Comparison of ENCODE assay signal across 8 cellular contexts in the genomic region with DNA sequence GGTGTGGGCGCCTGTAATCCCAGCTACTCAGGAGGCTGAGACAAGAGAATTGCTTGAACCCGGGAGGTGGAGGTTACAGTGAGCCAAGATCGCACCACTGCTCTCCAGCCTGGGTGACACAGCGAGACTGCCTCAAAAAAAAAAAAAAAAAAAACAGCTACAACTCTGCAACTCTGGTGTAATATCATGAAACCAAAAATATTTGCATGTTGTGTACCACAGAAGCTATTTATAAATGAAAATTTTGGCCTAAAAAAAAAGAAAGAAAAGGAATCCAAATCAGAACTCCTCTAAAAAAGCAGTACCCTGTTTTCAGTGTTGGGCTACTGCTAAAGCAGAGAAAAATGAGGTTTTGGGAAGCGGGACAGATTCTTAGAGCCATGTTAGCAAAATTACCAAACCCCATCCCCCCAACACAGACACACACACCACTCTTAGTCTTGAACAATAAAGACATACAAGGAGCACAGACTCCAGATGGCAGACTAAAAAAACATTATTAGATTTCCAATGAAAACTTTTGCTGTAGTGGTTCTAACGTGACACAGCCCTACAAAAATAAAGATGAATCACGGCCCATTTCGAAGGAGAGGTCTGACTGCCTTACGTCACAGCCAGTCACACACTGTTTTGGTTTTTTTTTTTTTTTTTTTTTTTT. TPM values are rescaled to one million over a fixed set of nuclear protein-coding genes. Genes with fewer than 3 reads are reported as not detected.
DNase-seq lines count a peak whose midpoint lies in the region; ATAC-seq and TF ChIP-seq lines count a peak whose summit lies in the region.

No MANE protein-coding gene starts in this region.

- peaks cover 7 to 71% (median 53%) of the 10 kb centered on the region in 11 experiments; a peak in 19 of 22 replicates for H3K36me3 ChIP-seq in BLaER1 treated with 17β-estradiol and CSF1 and Interleukin-3, amounts not matched to agents 10 nM and 100 nM
- H3K36me3 ChIP-seq in mucosa of rectum (ENCODE audit: control insufficient read depth in 2 of 2, insufficient read depth in 2 of 2, low read length in 2 of 2) (no peaks in the 10 kb centered on the region), SJCRH30 (no peaks in the 10 kb centered on the region), mucosa of descending colon (ENCODE audit: low read depth) (no peaks in the 10 kb centered on the region), spleen (peaks cover 0 to 4% (median 0%) of the 10 kb centered on the region in 6 donors)

- H4K20me1 ChIP-seq in BLaER1 treated with 17β-estradiol and CSF1 and Interleukin-3, amounts not matched to agents 10 nM and 100 nM, result peaks cover 0 to 48% (median 13%) of the 10 kb centered on the region in 11 experiments; a peak in 11 of 22 replicates

- peak; percentile 14 to 59 for DNase-seq in HL-60 (ENCODE audit: low read depth in 1 of 2, low spot score in 1 of 2)
- DNase-seq in brain pericyte (ENCODE audit: low read depth, low spot score), result peak; percentile 38
- DNase-seq in SJCRH30, result no peak
- DNase-seq in mucosa of descending colon, result no peak
- DNase-seq in spleen, result no peak

- no peak overlapping the region for H3K4me3 ChIP-seq in BLaER1 treated with 17β-estradiol and CSF1 and Interleukin-3, amounts not matched to agents 10 nM and 100 nM
- H3K4me3 ChIP-seq in HL-60 (replicated peaks; ENCODE audit: insufficient read depth, low read length) (no peak overlapping the region), mucosa of rectum (ENCODE audit: low read length in 2 of 2) (no peak overlapping the region), SJCRH30 (no peak overlapping the region), mucosa of descending colon (no peak overlapping the region), spleen (no peak overlapping the region)

- no peak for TF ChIP-seq CTCF in HL-60 (IDR thresholded peaks at IDR 0.05; ENCODE audit: insufficient read depth, low read length)
- TF ChIP-seq CTCF in mucosa of descending colon (IDR thresholded peaks at IDR 0.05), result no peak
- TF ChIP-seq CTCF in spleen (IDR thresholded peaks at IDR 0.05 in 8 of 11, conservative IDR thresholded peaks at IDR 0.05 in 3 of 11), result no peak

- ATAC-seq in mucosa of descending colon (no peak), HG02870 (IDR thresholded peaks at IDR 0.05; ENCODE audit: unreplicated experiment) (no peak)

- H3K27me3 ChIP-seq in BLaER1 treated with 17β-estradiol and CSF1 and Interleukin-3, amounts not matched to agents 10 nM and 100 nM, result no peaks in the 10 kb centered on the region
- H3K27me3 ChIP-seq in HL-60 (ENCODE audit: insufficient read depth, poor library complexity, severe bottlenecking) (no peaks in the 10 kb centered on the region), mucosa of rectum (ENCODE audit: control insufficient read depth in 2 of 2, insufficient read depth in 2 of 2, low read length in 2 of 2) (no peaks in the 10 kb centered on the region), SJCRH30 (no peaks in the 10 kb centered on the region), spleen (replicated peaks in 1 of 7) (no peaks in the 10 kb centered on the region)

- H3K27ac ChIP-seq in BLaER1 treated with 17β-estradiol and CSF1 and Interleukin-3, amounts not matched to agents 10 nM and 100 nM, result peak overlapping the region; percentile 70 to 89 (median 83); a peak in 21 of 22 replicates
- H3K27ac ChIP-seq in HL-60 (replicated peaks), result no peak overlapping the region
- H3K27ac ChIP-seq in mucosa of rectum (ENCODE audit: low read depth in 2 of 2, low read length in 2 of 2), result peak overlapping the region; percentile 7 to 56
- no peak overlapping the region for H3K27ac ChIP-seq in SJCRH30
- peak overlapping the region in 4 of 8 donors; percentile 30 to 59 (median 44) for H3K27ac ChIP-seq in spleen

- H3K9ac ChIP-seq in BLaER1 treated with 17β-estradiol and CSF1 and Interleukin-3, amounts not matched to agents 10 nM and 100 nM, result peak overlapping the region; percentile 61 to 77 (median 70); a peak in 21 of 22 replicates
- H3K9ac ChIP-seq in mucosa of rectum (ENCODE audit: low read depth in 1 of 2, low read length in 2 of 2), result no peak overlapping the region

- H3K4me2 ChIP-seq in BLaER1 treated with 17β-estradiol and CSF1 and Interleukin-3, amounts not matched to agents 10 nM and 100 nM, result peak overlapping the region; percentile 18 to 83 (median 59); a peak in 21 of 22 replicates

- peaks cover 11 to 43% (median 35%) of the 10 kb centered on the region in 11 experiments for H3K9me3 ChIP-seq in BLaER1 treated with 17β-estradiol and CSF1 and Interleukin-3, amounts not matched to agents 10 nM and 100 nM (replicated peaks in 1 of 11)
- H3K9me3 ChIP-seq in mucosa of rectum (ENCODE audit: control insufficient read depth in 2 of 2, low read length in 2 of 2) (no peaks in the 10 kb centered on the region), SJCRH30 (replicated peaks) (0 out of 2 replicates have a peak, but pooled peaks cover 4% of the 10 kb centered on the region), mucosa of descending colon (peaks cover 3% of the 10 kb centered on the region), spleen (peaks cover 0 to 19% (median 9%) of the 10 kb centered on the region in 8 donors)

- intact Hi-C loops in mucosa of descending colon (cut with DNase I, micrococcal nuclease), result no loop called here
- intact Hi-C loops in spleen (cut with DNase I; ENCODE audit: low total_unique reads), result no loop called here

- WGBS in spleen, 5 donors, result 55 to 83% (median 70%) methylated on average over 9 of the region's 9 CpGs

- H3K4me1 ChIP-seq in BLaER1 treated with 17β-estradiol and CSF1 and Interleukin-3, amounts not matched to agents 10 nM and 100 nM, result peaks cover 44 to 72% (median 56%) of the 10 kb centered on the region in 10 experiments
- peaks cover 0 to 8% of the 10 kb centered on the region in 2 donors for H3K4me1 ChIP-seq in mucosa of rectum (ENCODE audit: control insufficient read depth in 2 of 2, insufficient read depth in 2 of 2, low read length in 2 of 2)
- H3K4me1 ChIP-seq in SJCRH30, result no peaks in the 10 kb centered on the region
- peaks cover 4% of the 10 kb centered on the region for H3K4me1 ChIP-seq in mucosa of descending colon (ENCODE audit: low read depth)
- peaks cover 0 to 33% (median 17%) of the 10 kb centered on the region in 6 donors for H3K4me1 ChIP-seq in spleen

- no peak for TF ChIP-seq POLR2A in spleen (IDR thresholded peaks at IDR 0.05)

RNA-seq across cellular contexts. Expression of gene INSR, which starts 51.5 kb away (rescaled TPM):
- 12.9 and 14.3 TPM in 2 replicates for total RNA-seq in SJCRH30 (2014; rRNA removed; shearing (Covaris generic))
- total RNA-seq in mucosa of descending colon (100 to 1,000 TPM in 1 of 3 donors, 10 to 100 TPM in 2; 74.9 to 109 (median 91.2) TPM), spleen (100 to 1,000 TPM; 202 to 467 (median 368) TPM)
- 10 to 100 TPM in 2 of 3 donors, 1 to 10 TPM in 1; 7.6 to 21.5 (median 20.7) TPM for polyA plus RNA-seq in spleen

Comparison
In these comparisons a context has a peak if more than half of its experiments do, and no peak if none do; other contexts are left out.
1. H3K27ac ChIP-seq: peak in BLaER1 treated with 17β-estradiol and CSF1 and Interleukin-3, amounts not matched to agents 10 nM and 100 nM (11 of 11) and mucosa of rectum (2 of 2); none in HL-60 (single experiment) and SJCRH30 (single experiment).
2. H3K9ac ChIP-seq: peak in BLaER1 treated with 17β-estradiol and CSF1 and Interleukin-3, amounts not matched to agents 10 nM and 100 nM (11 of 11); none in mucosa of rectum (0 of 2).
3. DNase-seq: peak in HL-60 (2 of 2) and brain pericyte (single experiment); none in SJCRH30 (0 of 2), mucosa of descending colon (0 of 3) and spleen (single experiment).